Comparison of ENCODE assay signal across 9 cellular contexts in the genomic region with DNA sequence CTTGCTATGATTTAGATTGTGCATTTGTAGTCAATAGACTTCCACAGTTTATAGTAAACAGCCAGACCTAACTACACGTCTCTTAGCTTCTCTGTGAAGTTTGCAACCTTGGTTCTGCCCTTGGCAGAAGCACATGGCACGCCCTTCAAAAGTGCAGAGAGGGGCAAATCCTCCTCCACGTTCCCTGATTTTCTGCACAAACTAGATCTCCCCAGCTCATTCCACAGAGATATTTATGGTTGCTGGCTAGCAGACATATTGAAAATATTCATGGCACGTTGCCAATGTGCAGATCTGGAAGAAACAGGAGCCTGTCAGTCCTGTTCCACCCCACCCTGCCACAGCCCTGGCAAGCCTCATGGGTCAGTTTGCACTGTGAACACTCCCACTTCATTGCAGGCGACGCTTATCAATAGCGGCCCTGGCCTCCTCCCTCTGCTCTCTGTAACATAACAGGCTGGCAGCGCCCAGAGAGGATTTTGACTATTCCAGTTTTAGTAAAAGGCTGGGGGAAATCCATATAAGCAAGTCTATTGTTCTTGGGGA. TPM values are rescaled to one million over a fixed set of nuclear protein-coding genes. Genes with fewer than 3 reads are reported as not detected.
DNase-seq lines count a peak whose midpoint lies in the region; ATAC-seq and TF ChIP-seq lines count a peak whose summit lies in the region.
"Had no signal": no experiment of that assay in that cellular context is flagged by ENCODE, and none has a peak within 500 bp of the region (broad histone marks: within the 10 kb centered on the region; RNA-seq: fewer than 3 reads in every experiment).

No MANE protein-coding gene starts in this region.

- peak in 1 of 2 experiments; percentile 18; a peak in 1 of 4 replicates for TF ChIP-seq EP300 in SK-N-SH (IDR thresholded peaks at IDR 0.05; ENCODE audit: borderline replicate concordance in 1 of 2, low read depth in 1 of 2, low read length in 1 of 2)

- 52% methylated on average over 8 of the region's 8 CpGs for WGBS in SK-N-SH (ENCODE audit: low lambda C conversion rate)

- H4K20me1 ChIP-seq in SK-N-SH (ENCODE audit: insufficient read depth), result no peaks in the 10 kb centered on the region

- DNase-seq in SK-N-SH, result peak; percentile 77
- peak; percentile 85 for DNase-seq in cardiac septum (ENCODE audit: low spot score)
- DNase-seq in renal cortical epithelial cell (ENCODE audit: low read depth), result peak; percentile 35
- DNase-seq in AML-193 (lab: John Stamatoyannopoulos, UW), result no peak
- no peak for DNase-seq in stimulated activated CD4-positive, alpha-beta T cell treated with anti-CD3 and anti-CD28 coated beads, Interleukin-1b, Interleukin-23, amount 100 ng/mL, for 48 hours
- DNase-seq: KG1 had no signal

- no peaks in the 10 kb centered on the region for H3K27me3 ChIP-seq in SK-N-SH (ENCODE audit: insufficient read depth)

- CTCF ChIA-PET in HEK293 (lab: Yijun Ruan, JAX) (interaction anchor here (0.6 kb wide), 1 partner anchor 10 kb away, joined by 5 read pairs; no protein-coding TSS in a partner anchor), SK-N-SH (lab: Yijun Ruan, JAX) (interaction anchor here (0.6 to 3.3 kb wide), 5 partner anchors 9 to 219 kb away, joined by 3 to 10 read pairs (median 5); a partner anchor contains a TSS)

- peak overlapping the region; percentile 47; the same call in 1 of the 2 replicates for H3K9ac ChIP-seq in SK-N-SH

- H3K4me1 ChIP-seq in HEK293 (ENCODE audit: control insufficient read depth, insufficient read depth, low read length), result peaks cover 21% of the 10 kb centered on the region
- H3K4me1 ChIP-seq in SK-N-SH (ENCODE audit: control insufficient read depth in 1 of 2, insufficient read depth in 2 of 2, low read depth in 1 of 2, low read length in 1 of 2), result peaks cover 7 to 15% of the 10 kb centered on the region in 2 experiments

- intact Hi-C loops in cardiac septum (cut with DNase I), result no loop called here

- POLR2A ChIA-PET in HEK293 (lab: Yijun Ruan, JAX), result interaction anchor here (0.5 to 1.5 kb wide), 2 partner anchors 19 to 82 kb away, joined by 4 to 5 read pairs; no protein-coding TSS in a partner anchor
- POLR2A ChIA-PET in SK-N-SH (lab: Yijun Ruan, JAX), result interaction anchor here (1.0 to 1.5 kb wide), 2 partner anchors 20 to 71 kb away, joined by 4 to 5 read pairs; a partner anchor contains a TSS

- H3K79me2 ChIP-seq in SK-N-SH (ENCODE audit: insufficient read depth), result no peaks in the 10 kb centered on the region

- no peak overlapping the region for H3K27ac ChIP-seq in HEK293 (ENCODE audit: extremely low read depth, low read depth, low read length)
- peak overlapping the region; percentile 80 to 88 for H3K27ac ChIP-seq in SK-N-SH (ENCODE audit: low read depth in 2 of 2, low read length in 1 of 2)

- ATAC-seq in HG03571 (IDR thresholded peaks at IDR 0.05; ENCODE audit: unreplicated experiment) (no peak), HG03460 (IDR thresholded peaks at IDR 0.05; ENCODE audit: unreplicated experiment) (no peak)

- TF ChIP-seq CTCF in HEK293 (tag by site-specific recombination; IDR thresholded peaks at IDR 0.05) (no peak), SK-N-SH (IDR thresholded peaks at IDR 0.05) (no peak)

- H3F3A ChIP-seq in SK-N-SH (replicated peaks; ENCODE audit: insufficient read depth), result peaks cover 3% of the 10 kb centered on the region

- H3K4me2 ChIP-seq in SK-N-SH, result peak overlapping the region; percentile 64

- no peak for TF ChIP-seq RAD21 in SK-N-SH (IDR thresholded peaks at IDR 0.05; ENCODE audit: low read length)

- no peak overlapping the region for H3K4me3 ChIP-seq in HEK293 (ENCODE audit: low read depth, low read length)
- no peak overlapping the region for H3K4me3 ChIP-seq in SK-N-SH (ENCODE audit: low read depth in 2 of 2, low read length in 1 of 2)

- peak overlapping the region; percentile 71 for H2AFZ ChIP-seq in SK-N-SH (ENCODE audit: low read depth)

- H3K9me2 ChIP-seq in SK-N-SH, result no peaks in the 10 kb centered on the region

- H3K9me3 ChIP-seq in HEK293 (ENCODE audit: control insufficient read depth, insufficient read depth, low read depth, low read length) (no peaks in the 10 kb centered on the region), SK-N-SH (no peaks in the 10 kb centered on the region)

- H3K36me3 ChIP-seq in HEK293 (ENCODE audit: control insufficient read depth in 2 of 2, insufficient read depth in 1 of 2, low read length in 2 of 2) (no peaks in the 10 kb centered on the region), SK-N-SH (replicated peaks in 1 of 2; ENCODE audit: control insufficient read depth in 1 of 2, insufficient read depth in 2 of 2, low read length in 1 of 2) (no peaks in the 10 kb centered on the region)

TF ChIP-seq in HEK293, 187 proteins besides CTCF, POLR2A, EP300 and RAD21:
- TF ChIP-seq ZNF777 (tag by site-specific recombination; IDR thresholded peaks at IDR 0.05; ENCODE audit: borderline replicate concordance), result no peak
- peak; percentile 56; the same call in 1 of the 2 replicates for TF ChIP-seq ZNF341 (tag by site-specific recombination; IDR thresholded peaks at IDR 0.05; ENCODE audit: low read depth)

TF ChIP-seq in SK-N-SH, 30 proteins besides CTCF, POLR2A, EP300 and RAD21 (continues in another document):
- TF ChIP-seq MEF2A (IDR thresholded peaks at IDR 0.05; ENCODE audit: borderline replicate concordance, low read depth) (no peak), GABPA (IDR thresholded peaks at IDR 0.05; ENCODE audit: low read depth) (no peak), POLR2AphosphoS5 (IDR thresholded peaks at IDR 0.05; ENCODE audit: low read depth, low read length) (no peak), EZH2phosphoT487 (IDR thresholded peaks at IDR 0.05; ENCODE audit: borderline replicate concordance, low read depth) (no peak), FOSL2 (IDR thresholded peaks at IDR 0.05; ENCODE audit: borderline replicate concordance, low read depth) (no peak), TAF1 (IDR thresholded peaks at IDR 0.05; ENCODE audit: borderline replicate concordance, low read depth, low read length) (peak; percentile 27; the same call in 1 of the 2 replicates), TCF12 (IDR thresholded peaks at IDR 0.05) (no peak; the same call in 1 of the 2 replicates), RXRA (IDR thresholded peaks at IDR 0.05; ENCODE audit: borderline replicate concordance, low read depth) (no peak), YY1 (IDR thresholded peaks at IDR 0.05; ENCODE audit: low read depth) (peak; percentile 20; the same call in 1 of the 2 replicates), NFIC (IDR thresholded peaks at IDR 0.05; ENCODE audit: borderline replicate concordance) (peak; percentile 73)
- TF ChIP-seq, protein P1, sequence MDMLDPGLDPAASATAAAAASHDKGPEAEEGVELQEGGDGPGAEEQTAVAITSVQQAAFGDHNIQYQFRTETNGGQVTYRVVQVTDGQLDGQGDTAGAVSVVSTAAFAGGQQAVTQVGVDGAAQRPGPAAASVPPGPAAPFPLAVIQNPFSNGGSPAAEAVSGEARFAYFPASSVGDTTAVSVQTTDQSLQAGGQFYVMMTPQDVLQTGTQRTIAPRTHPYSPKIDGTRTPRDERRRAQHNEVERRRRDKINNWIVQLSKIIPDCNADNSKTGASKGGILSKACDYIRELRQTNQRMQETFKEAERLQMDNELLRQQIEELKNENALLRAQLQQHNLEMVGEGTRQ (IDR thresholded peaks at IDR 0.05; ENCODE audit: borderline replicate concordance, low read depth, low read length), result no peak
- TF ChIP-seq, protein P2, sequence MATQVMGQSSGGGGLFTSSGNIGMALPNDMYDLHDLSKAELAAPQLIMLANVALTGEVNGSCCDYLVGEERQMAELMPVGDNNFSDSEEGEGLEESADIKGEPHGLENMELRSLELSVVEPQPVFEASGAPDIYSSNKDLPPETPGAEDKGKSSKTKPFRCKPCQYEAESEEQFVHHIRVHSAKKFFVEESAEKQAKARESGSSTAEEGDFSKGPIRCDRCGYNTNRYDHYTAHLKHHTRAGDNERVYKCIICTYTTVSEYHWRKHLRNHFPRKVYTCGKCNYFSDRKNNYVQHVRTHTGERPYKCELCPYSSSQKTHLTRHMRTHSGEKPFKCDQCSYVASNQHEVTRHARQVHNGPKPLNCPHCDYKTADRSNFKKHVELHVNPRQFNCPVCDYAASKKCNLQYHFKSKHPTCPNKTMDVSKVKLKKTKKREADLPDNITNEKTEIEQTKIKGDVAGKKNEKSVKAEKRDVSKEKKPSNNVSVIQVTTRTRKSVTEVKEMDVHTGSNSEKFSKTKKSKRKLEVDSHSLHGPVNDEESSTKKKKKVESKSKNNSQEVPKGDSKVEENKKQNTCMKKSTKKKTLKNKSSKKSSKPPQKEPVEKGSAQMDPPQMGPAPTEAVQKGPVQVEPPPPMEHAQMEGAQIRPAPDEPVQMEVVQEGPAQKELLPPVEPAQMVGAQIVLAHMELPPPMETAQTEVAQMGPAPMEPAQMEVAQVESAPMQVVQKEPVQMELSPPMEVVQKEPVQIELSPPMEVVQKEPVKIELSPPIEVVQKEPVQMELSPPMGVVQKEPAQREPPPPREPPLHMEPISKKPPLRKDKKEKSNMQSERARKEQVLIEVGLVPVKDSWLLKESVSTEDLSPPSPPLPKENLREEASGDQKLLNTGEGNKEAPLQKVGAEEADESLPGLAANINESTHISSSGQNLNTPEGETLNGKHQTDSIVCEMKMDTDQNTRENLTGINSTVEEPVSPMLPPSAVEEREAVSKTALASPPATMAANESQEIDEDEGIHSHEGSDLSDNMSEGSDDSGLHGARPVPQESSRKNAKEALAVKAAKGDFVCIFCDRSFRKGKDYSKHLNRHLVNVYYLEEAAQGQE (IDR thresholded peaks at IDR 0.05; ENCODE audit: low read depth, low read length), result no peak
- TF ChIP-seq, protein P3, sequence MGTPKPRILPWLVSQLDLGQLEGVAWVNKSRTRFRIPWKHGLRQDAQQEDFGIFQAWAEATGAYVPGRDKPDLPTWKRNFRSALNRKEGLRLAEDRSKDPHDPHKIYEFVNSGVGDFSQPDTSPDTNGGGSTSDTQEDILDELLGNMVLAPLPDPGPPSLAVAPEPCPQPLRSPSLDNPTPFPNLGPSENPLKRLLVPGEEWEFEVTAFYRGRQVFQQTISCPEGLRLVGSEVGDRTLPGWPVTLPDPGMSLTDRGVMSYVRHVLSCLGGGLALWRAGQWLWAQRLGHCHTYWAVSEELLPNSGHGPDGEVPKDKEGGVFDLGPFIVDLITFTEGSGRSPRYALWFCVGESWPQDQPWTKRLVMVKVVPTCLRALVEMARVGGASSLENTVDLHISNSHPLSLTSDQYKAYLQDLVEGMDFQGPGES (IDR thresholded peaks at IDR 0.05; ENCODE audit: low read depth, low read length), result no peak

RNA-seq across cellular contexts. Expression of a gene that starts 6.5 kb away (rescaled TPM):
- polyA plus RNA-seq in SK-N-SH (2012; rRNA removed), result 59.5 and 59.8 TPM in 2 replicates
- polyA plus RNA-seq in SK-N-SH (2012; cell fraction: cytosol; rRNA removed), result 50.7 and 56.5 TPM in 2 replicates
- polyA plus RNA-seq in SK-N-SH (2012; cell fraction: nucleus; rRNA removed), result 51.5 and 55.5 TPM in 2 replicates
- 129 TPM for total RNA-seq in cardiac septum
- total RNA-seq in renal cortical epithelial cell, result 114 and 178 TPM in 2 replicates

Comparison
In these comparisons a context has a peak if more than half of its experiments do, and no peak if none do; other contexts are left out.
1. DNase-seq: peak in SK-N-SH (single experiment), cardiac septum (single experiment) and renal cortical epithelial cell (single experiment); none in AML-193 (0 of 2) and stimulated activated CD4-positive, alpha-beta T cell treated with anti-CD3 and anti-CD28 coated beads, Interleukin-1b, Interleukin-23, amount 100 ng/mL, for 48 hours (single experiment).